Comparison of ENCODE assay signal across 16 cellular contexts in genomic region chr2:216287251-216287650, GRCh38.
DNase-seq lines count a peak whose midpoint lies in the region; ATAC-seq, FAIRE-seq and TF ChIP-seq lines count a peak whose summit lies in the region.
"Had no signal": no experiment of that assay in that cellular context is flagged by ENCODE, and none has a peak within 500 bp of the region (broad histone marks: within the 10 kb centered on the region; RNA-seq: fewer than 3 reads in every experiment).

No MANE protein-coding gene starts in this region.

- peaks cover 3 to 29% of the 10 kb centered on the region in 2 experiments; a peak in 3 of 4 replicates for H3K79me1 ChIP-seq in IMR-90 (ENCODE audit: low read depth in 1 of 2, low read length in 2 of 2)
- H3K79me1 ChIP-seq in mesendoderm (ENCODE audit: low read length), result no peaks in the 10 kb centered on the region

- H3K9ac ChIP-seq in BLaER1 (no peak overlapping the region), IMR-90 (ENCODE audit: low read depth, low read length) (no peak overlapping the region), astrocyte (ENCODE audit: low read length) (no peak overlapping the region), mesendoderm (ENCODE audit: low read length) (no peak overlapping the region)

- H3K27ac ChIP-seq in BLaER1 (no peak overlapping the region), IMR-90 (ENCODE audit: insufficient read depth, low read length) (no peak overlapping the region), astrocyte (ENCODE audit: low read depth, low read length) (no peak overlapping the region), mesendoderm (ENCODE audit: low read depth, low read length) (peak overlapping the region; percentile 71)
- H3K27ac ChIP-seq: gastroesophageal sphincter, tibial artery had no signal

- peak overlapping the region; percentile 48 for H3K4me3 Mint-ChIP-seq in astrocyte (ENCODE audit: unreplicated experiment)
- H3K4me3 Mint-ChIP-seq: activated naive CD4-positive, alpha-beta T cell treated with anti-CD3 and anti-CD28 coated beads, Interleukin-2, amount 10 ng/mL, durations not matched to agents 7 days and 5 days; effector memory CD8-positive, alpha-beta T cell had no signal

- H3K23ac ChIP-seq in IMR-90 (ENCODE audit: low read depth, low read length) (0 out of 2 replicates have a peak overlapping the region, but pooled peaks have one; percentile 29), mesendoderm (ENCODE audit: low read length) (no peak overlapping the region)

- CTCF ChIA-PET in IMR-90 (lab: Yijun Ruan, JAX), result interaction anchor here (1.0 kb wide), 1 partner anchor 13 kb away, joined by 3 read pairs; no protein-coding TSS in a partner anchor

- intact Hi-C loops in IMR-90 (cut with micrococcal nuclease), result no loop called here

- H2BK15ac ChIP-seq in IMR-90 (ENCODE audit: low read depth, low read length), result no peak overlapping the region
- no peak overlapping the region for H2BK15ac ChIP-seq in mesendoderm (replicated peaks; ENCODE audit: low read depth)

- in situ Hi-C loops in IMR-90 (cut with MboI; ENCODE audit: low sequenced_read_pairs), result no loop called here

- no peaks in the 10 kb centered on the region for H3K36me3 ChIP-seq in BLaER1
- H3K36me3 ChIP-seq in IMR-90 (ENCODE audit: control insufficient read depth, insufficient read depth, low read length), result no peaks in the 10 kb centered on the region
- H3K36me3 ChIP-seq in astrocyte (ENCODE audit: insufficient read depth, low read length), result no peaks in the 10 kb centered on the region
- H3K36me3 ChIP-seq in mesendoderm (ENCODE audit: control insufficient read depth, insufficient read depth, low read length), result no peaks in the 10 kb centered on the region
- H3K36me3 ChIP-seq: gastroesophageal sphincter, MG63, tibial artery had no signal

- H3K4me3 ChIP-seq in BLaER1 (no peak overlapping the region), IMR-90 (ENCODE audit: insufficient read depth, low read depth, low read length) (no peak overlapping the region), astrocyte (ENCODE audit: insufficient read depth, low read depth, low read length) (no peak overlapping the region), mesendoderm (ENCODE audit: low read length) (no peak overlapping the region)
- H3K4me3 ChIP-seq: gastroesophageal sphincter, MG63, tibial artery had no signal

- H2AFZ ChIP-seq in IMR-90 (replicated peaks; ENCODE audit: low read length, poor library complexity) (no peak overlapping the region), astrocyte (ENCODE audit: low read depth, low read length) (no peak overlapping the region)

- H3K56ac ChIP-seq in IMR-90 (ENCODE audit: extremely low read depth, insufficient read depth, low read length) (no peak overlapping the region), mesendoderm (ENCODE audit: low read length) (peak overlapping the region; percentile 15)

- no peaks in the 10 kb centered on the region for H3K9me3 Mint-ChIP-seq in astrocyte (ENCODE audit: unreplicated experiment)
- H3K9me3 Mint-ChIP-seq: activated naive CD4-positive, alpha-beta T cell treated with anti-CD3 and anti-CD28 coated beads, Interleukin-2, amount 10 ng/mL, durations not matched to agents 7 days and 5 days; effector memory CD8-positive, alpha-beta T cell had no signal

- H4K5ac ChIP-seq in IMR-90 (ENCODE audit: low read depth, low read length) (no peak overlapping the region), mesendoderm (ENCODE audit: low read length) (no peak overlapping the region)

- TF ChIP-seq RAD21 in IMR-90 (IDR thresholded peaks at IDR 0.05; ENCODE audit: low read length), result no peak

- peaks cover 27% of the 10 kb centered on the region for H3K4me1 ChIP-seq in BLaER1
- 0 out of 2 replicates have a peak, but pooled peaks cover 2% of the 10 kb centered on the region for H3K4me1 ChIP-seq in IMR-90 (ENCODE audit: control insufficient read depth, insufficient read depth, low read length)
- H3K4me1 ChIP-seq in astrocyte (ENCODE audit: insufficient read depth, low read length), result peaks cover 9% of the 10 kb centered on the region
- H3K4me1 ChIP-seq in mesendoderm (ENCODE audit: control insufficient read depth, low read depth, low read length), result peaks cover 11% of the 10 kb centered on the region
- H3K4me1 ChIP-seq: gastroesophageal sphincter, tibial artery had no signal

- no peak for TF ChIP-seq POLR2A in IMR-90 (IDR thresholded peaks at IDR 0.05; ENCODE audit: low read depth, low read length)

- H3K4ac ChIP-seq in IMR-90 (ENCODE audit: low read depth, low read length) (no peak overlapping the region), mesendoderm (ENCODE audit: low read depth, low read length) (no peak overlapping the region)

- H3K9me3 ChIP-seq in BLaER1 (no peaks in the 10 kb centered on the region), IMR-90 (ENCODE audit: control insufficient read depth, insufficient read depth, low read length) (no peaks in the 10 kb centered on the region), astrocyte (ENCODE audit: insufficient read depth, low read depth, low read length) (no peaks in the 10 kb centered on the region)
- H3K9me3 ChIP-seq: gastroesophageal sphincter, MG63, tibial artery had no signal

- POLR2A ChIA-PET in IMR-90 (lab: Charles Lee; ENCODE audit: unreplicated experiment), result no interaction called here

- no peak overlapping the region for H3K27ac Mint-ChIP-seq in astrocyte (ENCODE audit: unreplicated experiment)
- H3K27ac Mint-ChIP-seq: activated naive CD4-positive, alpha-beta T cell treated with anti-CD3 and anti-CD28 coated beads, Interleukin-2, amount 10 ng/mL, durations not matched to agents 7 days and 5 days; effector memory CD8-positive, alpha-beta T cell had no signal

- H3K18ac ChIP-seq in IMR-90 (ENCODE audit: low read depth, low read length) (no peak overlapping the region), mesendoderm (ENCODE audit: low read length) (no peak overlapping the region)

- DNase-seq in IMR-90 (no peak), astrocyte (ENCODE audit: low read depth) (no peak), mesendoderm (peak; percentile 73), GDM1 (lab: John Stamatoyannopoulos, UW) (no peak), DMS114 treated with DMSO at 0.1 percent for 48 hours (lab: John Stamatoyannopoulos, UW; ENCODE audit: unreplicated experiment) (no peak), NCI-H226 (no peak)
- no peak for DNase-seq in activated effector memory CD4-positive, alpha-beta T cell treated with Interleukin-2 at 50 U/mL for 16 hours
- DNase-seq: activated naive CD4-positive, alpha-beta T cell treated with anti-CD3 and anti-CD28 coated beads, Interleukin-2, amount 10 ng/mL, durations not matched to agents 7 days and 5 days; effector memory CD8-positive, alpha-beta T cell; MG63; NCI-H2081; posterior cingulate gyrus; tibial artery had no signal

- no peak overlapping the region for H2BK20ac ChIP-seq in IMR-90 (ENCODE audit: low read depth, low read length)

- no peaks in the 10 kb centered on the region for H3K79me2 ChIP-seq in astrocyte (ENCODE audit: insufficient read depth, low read length)
- H3K79me2 ChIP-seq in mesendoderm (ENCODE audit: control insufficient read depth, insufficient read depth, low read length), result no peaks in the 10 kb centered on the region

- no peak for FAIRE-seq in astrocyte (lab: Jason Lieb, UNC)
- FAIRE-seq: bronchial epithelial cell had no signal

- H2AK5ac ChIP-seq in IMR-90 (ENCODE audit: low read depth, low read length) (no peak overlapping the region), mesendoderm (ENCODE audit: low read length) (no peak overlapping the region)

- H3K27me3 Mint-ChIP-seq in astrocyte (ENCODE audit: low read depth, unreplicated experiment), result no peaks in the 10 kb centered on the region

- BruUV-seq in IMR-90 (replicated peaks; lab: Mats Ljungman, UMichigan), result no TSS peak

- ATAC-seq in IMR-90 (ENCODE audit: low read depth), result peak; percentile 49
- ATAC-seq: effector memory CD8-positive, alpha-beta T cell; gastroesophageal sphincter had no signal

- H2BK5ac ChIP-seq in IMR-90 (ENCODE audit: low read depth, low read length, poor library complexity, severe bottlenecking), result no peak overlapping the region
- peak overlapping the region; percentile 33 for H2BK5ac ChIP-seq in mesendoderm (ENCODE audit: low read length)

- H3K27me3 ChIP-seq in BLaER1 (no peaks in the 10 kb centered on the region), IMR-90 (ENCODE audit: control insufficient read depth, insufficient read depth, low read length) (no peaks in the 10 kb centered on the region), astrocyte (ENCODE audit: insufficient read depth, low read length) (no peaks in the 10 kb centered on the region), mesendoderm (ENCODE audit: insufficient read depth, low read length, poor library complexity) (no peaks in the 10 kb centered on the region)
- H3K27me3 ChIP-seq: MG63 had no signal

- TF ChIP-seq CTCF in IMR-90 (conservative IDR thresholded peaks at IDR 0.05; ENCODE audit: low read depth, low read length) (no peak), astrocyte (IDR thresholded peaks at IDR 0.05; ENCODE audit: insufficient read depth, low read depth, low read length) (no peak)

- H4K91ac ChIP-seq in IMR-90 (ENCODE audit: insufficient read depth, low read depth, low read length), result no peak overlapping the region

- peaks cover 16% of the 10 kb centered on the region for H3K9me1 ChIP-seq in IMR-90 (ENCODE audit: insufficient read depth, low read length)

- H4K8ac ChIP-seq in IMR-90 (ENCODE audit: low read depth in 2 of 2, low read length in 2 of 2), result no peak overlapping the region
- no peak overlapping the region for H4K8ac ChIP-seq in mesendoderm (ENCODE audit: low read depth, low read length)

- H2BK120ac ChIP-seq in IMR-90 (ENCODE audit: low read depth, low read length) (no peak overlapping the region), mesendoderm (ENCODE audit: low read depth, low read length) (no peak overlapping the region)

- H3K14ac ChIP-seq in IMR-90 (replicated peaks; ENCODE audit: low read depth, low read length), result peak overlapping the region; percentile 72; the same call in 1 of the 2 replicates

- H2AK9ac ChIP-seq in IMR-90 (replicated peaks; ENCODE audit: low read depth, low read length, poor library complexity), result no peak overlapping the region

- H4K20me1 ChIP-seq in BLaER1 (no peaks in the 10 kb centered on the region), IMR-90 (ENCODE audit: insufficient read depth, low read length) (no peaks in the 10 kb centered on the region), astrocyte (ENCODE audit: insufficient read depth, low read length) (no peaks in the 10 kb centered on the region)

- peaks cover 29% of the 10 kb centered on the region for H3K4me1 Mint-ChIP-seq in astrocyte (ENCODE audit: low read depth, unreplicated experiment)
- H3K4me1 Mint-ChIP-seq: activated naive CD4-positive, alpha-beta T cell treated with anti-CD3 and anti-CD28 coated beads, Interleukin-2, amount 10 ng/mL, durations not matched to agents 7 days and 5 days had no signal

- H3K36me3 Mint-ChIP-seq in astrocyte (ENCODE audit: low read depth, unreplicated experiment), result peaks cover 4% of the 10 kb centered on the region
- H3K36me3 Mint-ChIP-seq: activated naive CD4-positive, alpha-beta T cell treated with anti-CD3 and anti-CD28 coated beads, Interleukin-2, amount 10 ng/mL, durations not matched to agents 7 days and 5 days had no signal

- dilution Hi-C loops in IMR-90 (cut with HindIII; ENCODE audit: low sequenced_read_pairs, unreplicated experiment), result no loop called here

- no CpG with 5 or more reads among the region's 5 CpGs for WGBS in IMR-90 (ENCODE audit: extremely low coverage in 2 of 2, insufficient read length in 1 of 2), 2 experiments
- no CpG with 5 or more reads among the region's 5 CpGs for WGBS in mesendoderm (ENCODE audit: extremely low coverage, insufficient coverage, low lambda C conversion rate)

- H3K4me2 ChIP-seq in BLaER1 (peak overlapping the region; percentile 65), IMR-90 (ENCODE audit: low read depth, low read length) (no peak overlapping the region), astrocyte (ENCODE audit: low read length) (peak overlapping the region; percentile 36), mesendoderm (ENCODE audit: low read length) (no peak overlapping the region)

Comparison
In these comparisons a context has a peak if more than half of its experiments do, and no peak if none do; other contexts are left out.
1. H3K4me2 ChIP-seq: peak in BLaER1 (single experiment) and astrocyte (single experiment); none in IMR-90 (single experiment) and mesendoderm (single experiment).